In the genomic region with DNA sequence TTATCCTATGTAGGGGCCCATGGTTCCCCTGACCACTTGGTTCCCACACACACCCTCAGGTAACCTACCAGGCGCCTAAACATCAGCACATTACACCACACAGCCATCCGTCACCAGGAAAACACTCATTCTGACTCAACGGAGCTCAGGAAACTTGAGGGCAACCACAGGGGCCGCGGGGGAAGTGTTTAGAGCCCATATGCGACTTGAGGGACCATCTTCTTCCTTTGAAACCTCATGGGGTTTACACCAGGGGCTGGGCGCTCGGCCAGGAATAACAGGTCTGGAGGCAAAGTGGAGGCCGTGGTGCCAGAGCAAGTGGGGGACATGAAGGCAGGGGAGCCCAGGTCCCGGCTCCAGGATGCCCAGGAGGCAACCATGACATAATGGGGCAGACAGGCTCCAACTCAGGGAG, we compare ENCODE assay signal across 8 cellular contexts. TPM values are rescaled to one million over a fixed set of nuclear protein-coding genes. Genes with fewer than 3 reads are reported as not detected.
A peak's percentile ranks its signal among the peaks of the same experiment; 100 is the strongest.
DNase-seq lines count a peak whose midpoint lies in the region; ATAC-seq and TF ChIP-seq lines count a peak whose summit lies in the region.

No MANE protein-coding gene starts in this region.

- no peaks in the 10 kb centered on the region for H3K79me2 ChIP-seq in Karpas-422 (ENCODE audit: low read length)
- peaks cover 30% of the 10 kb centered on the region for H3K79me2 ChIP-seq in smooth muscle cell (ENCODE audit: low read depth)

- H3K36me3 ChIP-seq in BE2C (no peaks in the 10 kb centered on the region), Karpas-422 (ENCODE audit: insufficient read depth, low read length) (no peaks in the 10 kb centered on the region), smooth muscle cell (ENCODE audit: low read depth) (no peaks in the 10 kb centered on the region)

- peak overlapping the region; percentile 8 for H3K4me3 ChIP-seq in BE2C (ENCODE audit: low read depth, low read length)
- peak overlapping the region; percentile 92; the same call in 1 of the 2 replicates for H3K4me3 ChIP-seq in Karpas-422 (ENCODE audit: low read length)
- H3K4me3 ChIP-seq in smooth muscle cell, result peak overlapping the region; percentile 77

- H3K9me3 ChIP-seq in BE2C (no peaks in the 10 kb centered on the region), Karpas-422 (ENCODE audit: low read length) (no peaks in the 10 kb centered on the region), smooth muscle cell (replicated peaks; ENCODE audit: low read depth) (no peaks in the 10 kb centered on the region)

- ATAC-seq in GM19324 (IDR thresholded peaks at IDR 0.05; ENCODE audit: low FRiP score, unreplicated experiment) (no peak), GM18858 (IDR thresholded peaks at IDR 0.05; ENCODE audit: unreplicated experiment) (no peak)

- H3K4me2 ChIP-seq in Karpas-422 (ENCODE audit: low read depth, low read length, poor library complexity, severe bottlenecking) (peak overlapping the region; percentile 100), smooth muscle cell (peak overlapping the region; percentile 90)

- H3K27me3 ChIP-seq in BE2C (no peaks in the 10 kb centered on the region), Karpas-422 (ENCODE audit: low read length) (no peaks in the 10 kb centered on the region), smooth muscle cell (ENCODE audit: low read depth) (no peaks in the 10 kb centered on the region)

- H2AFZ ChIP-seq in Karpas-422 (ENCODE audit: low read length) (no peak overlapping the region), smooth muscle cell (ENCODE audit: low read depth) (no peak overlapping the region)

- H3K9ac ChIP-seq in Karpas-422 (ENCODE audit: low read length), result peak overlapping the region; percentile 90
- H3K9ac ChIP-seq in smooth muscle cell (ENCODE audit: low read depth), result no peak overlapping the region

- no peak for DNase-seq in BE2C
- DNase-seq in Karpas-422, result peak; percentile 63
- DNase-seq in activated CD4-positive, alpha-beta T cell treated with anti-CD3 and anti-CD28 coated beads, Interleukin-2, amount 50 U/mL, for 1 hour, result peak; percentile 69
- peak; percentile 64 for DNase-seq in effector CD4-positive, alpha-beta T cell
- DNase-seq in smooth muscle cell (lab: John Stamatoyannopoulos, UW; ENCODE audit: unreplicated experiment), result no peak
- DNase-seq in NCI-H82 treated with DMSO at 0.1 percent for 48 hours (lab: John Stamatoyannopoulos, UW; ENCODE audit: unreplicated experiment), result no peak

- no peaks in the 10 kb centered on the region for H3K9me2 ChIP-seq in Karpas-422 (replicated peaks; ENCODE audit: insufficient read depth, low read length)

- 41% methylated on average over 10 of the region's 10 CpGs for WGBS in smooth muscle cell (ENCODE audit: low lambda C conversion rate)

- H4K20me1 ChIP-seq in Karpas-422 (ENCODE audit: insufficient read depth, low read depth, low read length), result peaks cover 35% of the 10 kb centered on the region
- peaks cover 54% of the 10 kb centered on the region for H4K20me1 ChIP-seq in smooth muscle cell (ENCODE audit: low read depth)

- H3K27ac ChIP-seq in Karpas-422 (ENCODE audit: low read length) (no peak overlapping the region), smooth muscle cell (ENCODE audit: low read depth) (peak overlapping the region; percentile 64)

- peaks cover 4% of the 10 kb centered on the region for H3F3A ChIP-seq in smooth muscle cell (ENCODE audit: low read depth)

- H3K4me1 ChIP-seq in BE2C (peaks cover 12% of the 10 kb centered on the region), Karpas-422 (ENCODE audit: low read length) (peaks cover 39% of the 10 kb centered on the region), smooth muscle cell (ENCODE audit: low read depth) (no peaks in the 10 kb centered on the region)

- TF ChIP-seq CTCF in BE2C (IDR thresholded peaks at IDR 0.05; ENCODE audit: low read depth, low read length) (no peak), smooth muscle cell (IDR thresholded peaks at IDR 0.05; ENCODE audit: borderline replicate concordance, insufficient read depth, poor library complexity, severe bottlenecking) (no peak)

RNA-seq across cellular contexts. Expression of gene STX1A, which starts 1.5 kb away (rescaled TPM):
- 97.6 TPM for polyA plus RNA-seq in BE2C (2012; ENCODE audit: insufficient read depth, insufficient read length, low read depth)
- total RNA-seq in Karpas-422 (2014; rRNA removed; shearing (Covaris generic); ENCODE audit: low replicate concordance), result 3.7 and 5.5 TPM in 2 replicates
- total RNA-seq in smooth muscle cell, result 14.3 and 18.3 TPM in 2 replicates
- polyA plus RNA-seq in smooth muscle cell, result 7.5 and 18.0 TPM in 2 replicates

RNA-seq across cellular contexts. Expression of gene ABHD11, which starts 20.6 kb away (rescaled TPM):
- 46.5 TPM for polyA plus RNA-seq in BE2C (2012; ENCODE audit: insufficient read depth, insufficient read length, low read depth)
- total RNA-seq in Karpas-422 (2014; rRNA removed; shearing (Covaris generic); ENCODE audit: low replicate concordance), result 14.3 and 18.3 TPM in 2 replicates
- 3.4 and 16.5 TPM in 2 replicates for total RNA-seq in smooth muscle cell
- 14.1 and 19.9 TPM in 2 replicates for polyA plus RNA-seq in smooth muscle cell

RNA-seq across cellular contexts. Expression of gene BUD23, which starts 34.6 kb away (rescaled TPM):
- polyA plus RNA-seq in BE2C (2012; ENCODE audit: insufficient read depth, insufficient read length, low read depth), result 447 TPM
- 41.9 and 85.9 TPM in 2 replicates for total RNA-seq in Karpas-422 (2014; rRNA removed; shearing (Covaris generic); ENCODE audit: low replicate concordance)
- total RNA-seq in smooth muscle cell, result 35.6 and 43.0 TPM in 2 replicates
- polyA plus RNA-seq in smooth muscle cell, result 114 and 116 TPM in 2 replicates

RNA-seq across cellular contexts. Expression of gene DNAJC30, which starts 34.7 kb away (rescaled TPM):
- polyA plus RNA-seq in BE2C (2012; ENCODE audit: insufficient read depth, insufficient read length, low read depth), result 20.2 TPM
- 1.3 and 6.1 TPM in 2 replicates for total RNA-seq in Karpas-422 (2014; rRNA removed; shearing (Covaris generic); ENCODE audit: low replicate concordance)
- 1.2 and 1.4 TPM in 2 replicates for total RNA-seq in smooth muscle cell
- 4.6 and 6.2 TPM in 2 replicates for polyA plus RNA-seq in smooth muscle cell

RNA-seq across cellular contexts. Expression of gene VPS37D, which starts 50.4 kb away (rescaled TPM):
- 0.80 TPM for polyA plus RNA-seq in BE2C (2012; ENCODE audit: insufficient read depth, insufficient read length, low read depth)
- not detected in 2 replicates for total RNA-seq in Karpas-422 (2014; rRNA removed; shearing (Covaris generic); ENCODE audit: low replicate concordance)
- 2.8 and 7.1 TPM in 2 replicates for total RNA-seq in smooth muscle cell
- 7.1 and 8.7 TPM in 2 replicates for polyA plus RNA-seq in smooth muscle cell

Comparison
In these comparisons a context has a peak if more than half of its experiments do, and no peak if none do; other contexts are left out.
1. DNase-seq: peak in Karpas-422 (single experiment), activated CD4-positive, alpha-beta T cell treated with anti-CD3 and anti-CD28 coated beads, Interleukin-2, amount 50 U/mL, for 1 hour (single experiment) and effector CD4-positive, alpha-beta T cell (single experiment); none in BE2C (single experiment), smooth muscle cell (single experiment) and NCI-H82 treated with DMSO at 0.1 percent for 48 hours (single experiment).
2. H3K4me3 ChIP-seq: peak in every context shown above with its lines; median percentile 92 in Karpas-422; 77 in smooth muscle cell; 8 in BE2C.